ENCODE assay signal across 8 cellular contexts in genomic region chr18:74896390-74896991, GRCh38.
DNase-seq lines count a peak whose midpoint lies in the region; ATAC-seq lines count a peak whose summit lies in the region.

No MANE protein-coding gene starts in this region.

- no peaks in the 10 kb centered on the region for H3K4me1 ChIP-seq in iPS DF 6.9 (ENCODE audit: control insufficient read depth, insufficient read depth, low read length)

- H3K9me3 ChIP-seq in iPS DF 6.9 (ENCODE audit: control insufficient read depth, insufficient read depth, low read length): no peaks in the 10 kb centered on the region

- H3K27ac ChIP-seq in iPS DF 6.9 (ENCODE audit: low read length): no peak overlapping the region

- WGBS in iPS DF 6.9 (ENCODE audit: insufficient coverage, insufficient read length): no CpG with 5 or more reads among the region's 4 CpGs

- H3K36me3 ChIP-seq in iPS DF 6.9 (ENCODE audit: control insufficient read depth, insufficient read depth, low read length): no peaks in the 10 kb centered on the region

- no peaks in the 10 kb centered on the region for H3K27me3 ChIP-seq in iPS DF 6.9 (ENCODE audit: control insufficient read depth, insufficient read depth, low read length)

- no peak overlapping the region for H3K4me3 ChIP-seq in iPS DF 6.9 (ENCODE audit: low read length)

- DNase-seq in ACHN: peak; percentile 38
- peak; percentile 87 for DNase-seq in NCI-H526 treated with DMSO at 0.1 percent for 48 hours (lab: John Stamatoyannopoulos, UW)
- peak; percentile 23 for DNase-seq in activated gamma-delta T cell treated with anti-CD3 and anti-CD28 coated beads, Interleukin-2, amount 50 U/mL, for 16 hours (ENCODE audit: low read depth)
- peak; percentile 41 for DNase-seq in iPS DF 6.9 (ENCODE audit: low read depth, low spot score)
- peak; percentile 18 for DNase-seq in stimulated activated CD8-positive, alpha-beta memory T cell treated with anti-CD3 and anti-CD28 coated beads, Interleukin-12 subunit alpha, Interleukin-12 subunit beta, amount 100 ng/mL, for 1 hour (ENCODE audit: low read depth)
- DNase-seq in GOT3 (lab: John Stamatoyannopoulos, UW): no peak

- peak; percentile 84 for ATAC-seq in GM18867 (IDR thresholded peaks at IDR 0.05; ENCODE audit: unreplicated experiment)
- peak; percentile 89 for ATAC-seq in HG03139 (IDR thresholded peaks at IDR 0.05; ENCODE audit: unreplicated experiment)

- in situ Hi-C loops in ACHN (cut with HindIII; ENCODE audit: low pct_ligation_motif_present, low pct_unique_long_range_greater_than_20kb, low sequenced_read_pairs): no loop called here
